Comparison of ENCODE assay signal across 14 cellular contexts in genomic region chr2:226865273-226865672, GRCh38. TPM values are rescaled to one million over a fixed set of nuclear protein-coding genes. Genes with fewer than 3 reads are reported as not detected.
DNase-seq lines count a peak whose midpoint lies in the region; ATAC-seq and TF ChIP-seq lines count a peak whose summit lies in the region.
"Had no signal": no experiment of that assay in that cellular context is flagged by ENCODE, and none has a peak within 500 bp of the region (broad histone marks: within the 10 kb centered on the region; RNA-seq: fewer than 3 reads in every experiment).

No MANE protein-coding gene starts in this region.

- H3K56ac ChIP-seq in H9 (ENCODE audit: insufficient read length, low read depth, low read length), result no peak overlapping the region

- no peak overlapping the region for H3K14ac ChIP-seq in H9 (ENCODE audit: insufficient read depth, low read length)

- no peaks in the 10 kb centered on the region for H4K20me1 ChIP-seq in H9 (ENCODE audit: control insufficient read depth, insufficient read depth, insufficient read length)

- no peak overlapping the region for H2BK12ac ChIP-seq in H9 (ENCODE audit: insufficient read length, low read depth, low read length)

- H2BK15ac ChIP-seq in H9 (ENCODE audit: low read depth, low read length), result no peak overlapping the region

- H3K27me3 ChIP-seq in H9 (ENCODE audit: insufficient read depth, low read length) (no peaks in the 10 kb centered on the region), HUES64 (ENCODE audit: insufficient read depth, low read length) (no peaks in the 10 kb centered on the region), thymus (ENCODE audit: control insufficient read depth, insufficient read depth) (no peaks in the 10 kb centered on the region), BE2C (no peaks in the 10 kb centered on the region), dorsolateral prefrontal cortex (no peaks in the 10 kb centered on the region)

- H3K9me3 Mint-ChIP-seq in H9, result no peaks in the 10 kb centered on the region
- H3K9me3 Mint-ChIP-seq: CD4-positive, alpha-beta memory T cell had no signal

- H3T11ph ChIP-seq in H9 (ENCODE audit: low read length), result no peak overlapping the region

- H3K79me1 ChIP-seq in H9 (ENCODE audit: insufficient read depth, low read depth, low read length, poor library complexity, severe bottlenecking), result no peaks in the 10 kb centered on the region

- H3K4me3 ChIP-seq in HUES64 (ENCODE audit: low read length) (no peak overlapping the region), thymus (ENCODE audit: low read length) (no peak overlapping the region), BE2C (ENCODE audit: low read depth, low read length) (no peak overlapping the region), dorsolateral prefrontal cortex (no peak overlapping the region)
- H3K4me3 ChIP-seq: GM12878, GM23248 had no signal

- no peaks in the 10 kb centered on the region for H3K79me2 ChIP-seq in H9 (ENCODE audit: insufficient read depth, low read length)

- H3K9ac ChIP-seq in H9 (ENCODE audit: extremely low read depth, insufficient read length, low read length), result no peak overlapping the region
- peak overlapping the region; percentile 4; the same call in 1 of the 2 replicates for H3K9ac ChIP-seq in HUES64 (ENCODE audit: low read depth, low read length)
- H3K9ac ChIP-seq: GM23248 had no signal

- H3K9me3 ChIP-seq in H9 (ENCODE audit: control insufficient read depth, low read depth, low read length) (no peaks in the 10 kb centered on the region), HUES64 (ENCODE audit: insufficient read depth, low read depth, low read length) (no peaks in the 10 kb centered on the region), thymus (ENCODE audit: control insufficient read depth) (no peaks in the 10 kb centered on the region), BE2C (no peaks in the 10 kb centered on the region)

- no peak overlapping the region for H2BK5ac ChIP-seq in H9 (ENCODE audit: insufficient read length, low read length)

- H3K4me1 ChIP-seq in H9 (ENCODE audit: insufficient read depth, low read length), result peaks cover 3% of the 10 kb centered on the region; the same call in 1 of the 2 replicates
- peaks cover 38% of the 10 kb centered on the region for H3K4me1 ChIP-seq in HUES64 (ENCODE audit: insufficient read depth, low read length)
- H3K4me1 ChIP-seq in thymus (ENCODE audit: control insufficient read depth, insufficient read depth, low read length), result peaks cover 33% of the 10 kb centered on the region
- no peaks in the 10 kb centered on the region for H3K4me1 ChIP-seq in BE2C

- ATAC-seq in HG03521 (IDR thresholded peaks at IDR 0.05; ENCODE audit: unreplicated experiment), result no peak
- ATAC-seq: GM12878 had no signal

- no peak overlapping the region for H2BK120ac ChIP-seq in H9 (ENCODE audit: low read depth, low read length, poor library complexity, severe bottlenecking)

- no peaks in the 10 kb centered on the region for H3K23me2 ChIP-seq in H9 (ENCODE audit: insufficient read length, low read depth, low read length, poor library complexity, severe bottlenecking)

- H4K5ac ChIP-seq in H9 (ENCODE audit: insufficient read length, low read depth, low read length), result no peak overlapping the region

- intact Hi-C loops in dorsolateral prefrontal cortex (cut with DNase I), result no loop called here

- no peak overlapping the region for H3K4me3 Mint-ChIP-seq in H9
- H3K4me3 Mint-ChIP-seq: B cell; CD4-positive, alpha-beta memory T cell had no signal

- no peaks in the 10 kb centered on the region for H3K27me3 Mint-ChIP-seq in H9 (ENCODE audit: low read depth)
- H3K27me3 Mint-ChIP-seq: B cell; CD4-positive, alpha-beta memory T cell had no signal

- no peak overlapping the region for H3K23ac ChIP-seq in H9 (ENCODE audit: insufficient read length, low read depth, low read length)

- no peak overlapping the region for H3K4ac ChIP-seq in H9 (ENCODE audit: low read depth, low read length)

- H3K36me3 ChIP-seq in HUES64 (ENCODE audit: insufficient read depth, low read length), result peaks cover 15% of the 10 kb centered on the region
- peaks cover 5% of the 10 kb centered on the region for H3K36me3 ChIP-seq in thymus (ENCODE audit: control insufficient read depth, insufficient read depth)
- H3K36me3 ChIP-seq in BE2C, result no peaks in the 10 kb centered on the region; the same call in 1 of the 2 replicates

- DNase-seq in H9 (no peak), epithelial cell of prostate (ENCODE audit: low read depth, low spot score) (peak; percentile 29), BE2C (no peak), dorsolateral prefrontal cortex (no peak)
- DNase-seq: CD4-positive, alpha-beta memory T cell; DMS79; GM23248; H7 had no signal

- no CpG with 5 or more reads among the region's 1 CpG for WGBS in H9 (ENCODE audit: extremely low coverage, insufficient read length, low lambda C conversion rate)
- 83% methylated on average over 1 of the region's 1 CpG for WGBS in HUES64
- WGBS in thymus, result 92% methylated on average over 1 of the region's 1 CpG

- H3K27ac ChIP-seq in H9 (ENCODE audit: insufficient read length, low read depth, low read length), result no peak overlapping the region
- H3K27ac ChIP-seq in HUES64 (ENCODE audit: low read depth, low read length), result peak overlapping the region; percentile 30; the same call in 1 of the 2 replicates
- peak overlapping the region; percentile 1 for H3K27ac ChIP-seq in epithelial cell of prostate
- H3K27ac ChIP-seq in thymus (ENCODE audit: low read depth), result peak overlapping the region; percentile 70
- H3K27ac ChIP-seq in dorsolateral prefrontal cortex, result no peak overlapping the region
- H3K27ac ChIP-seq: C4-2B, GM23248 had no signal

- no peak overlapping the region for H4K91ac ChIP-seq in H9 (ENCODE audit: insufficient read length, low read depth, low read length)

- H3K18ac ChIP-seq in H9 (ENCODE audit: insufficient read length, low read depth, low read length), result no peak overlapping the region

- peak overlapping the region in 2 of 3 experiments; percentile 54 to 84; a peak in 6 of 7 replicates for H3K27ac Mint-ChIP-seq in H9
- H3K27ac Mint-ChIP-seq: B cell; CD4-positive, alpha-beta memory T cell had no signal

- H2AK5ac ChIP-seq in H9 (ENCODE audit: insufficient read length, low read length), result no peak overlapping the region

- peaks cover 45 to 51% of the 10 kb centered on the region in 2 experiments for H3K4me1 Mint-ChIP-seq in H9

- no peak overlapping the region for H2BK20ac ChIP-seq in H9 (ENCODE audit: low read depth, low read length, poor library complexity, severe bottlenecking)

- H3K4me2 ChIP-seq in H9 (ENCODE audit: insufficient read depth, insufficient read length, low read length), result no peak overlapping the region

- TF ChIP-seq CTCF in H9 (conservative IDR thresholded peaks at IDR 0.05) (no peak), BE2C (IDR thresholded peaks at IDR 0.05; ENCODE audit: low read depth, low read length) (no peak), dorsolateral prefrontal cortex (IDR thresholded peaks at IDR 0.05 in 54 of 56, conservative IDR thresholded peaks at IDR 0.05 in 2 of 56; ENCODE audit: low read depth in 1 of 56, partially characterized antibody in 56 of 56) (no peak)

- H3K36me3 Mint-ChIP-seq in H9 (ENCODE audit: insufficient read depth in 1 of 3, low read depth in 3 of 3), result peaks cover 1 to 5% (median 4%) of the 10 kb centered on the region in 3 experiments; a peak in 2 of 7 replicates

- no peak overlapping the region for H2AFZ ChIP-seq in H9 (ENCODE audit: low read length)
- H2AFZ ChIP-seq: GM23248 had no signal

- H4K8ac ChIP-seq in H9 (replicated peaks; ENCODE audit: insufficient read length, low read depth, low read length), result no peak overlapping the region

RNA-seq across cellular contexts. Expression of gene RHBDD1, which starts 29.4 kb away (rescaled TPM):
- total RNA-seq in H9 (2021) (23.0 and 24.9 TPM in 2 replicates), dorsolateral prefrontal cortex (10 to 100 TPM; 36.7 to 99.9 (median 61.0) TPM)
- polyA plus RNA-seq in HUES64 (2013, experiment 1 of 2), result 11.1 TPM
- polyA plus RNA-seq in HUES64 (2013, experiment 2 of 2), result 15.4 TPM
- polyA plus RNA-seq in thymus, result 11.5 TPM
- polyA plus RNA-seq in BE2C (2012; ENCODE audit: insufficient read depth, insufficient read length, low read depth), result 40.9 TPM

Comparison
In these comparisons a context has a peak if more than half of its experiments do, and no peak if none do; other contexts are left out.
1. H3K27ac ChIP-seq: peak in HUES64 (single experiment), epithelial cell of prostate (single experiment) and thymus (single experiment); none in H9 (single experiment) and dorsolateral prefrontal cortex (0 of 59).